8 cellular contexts compared by ENCODE assay signal in the genomic region with DNA sequence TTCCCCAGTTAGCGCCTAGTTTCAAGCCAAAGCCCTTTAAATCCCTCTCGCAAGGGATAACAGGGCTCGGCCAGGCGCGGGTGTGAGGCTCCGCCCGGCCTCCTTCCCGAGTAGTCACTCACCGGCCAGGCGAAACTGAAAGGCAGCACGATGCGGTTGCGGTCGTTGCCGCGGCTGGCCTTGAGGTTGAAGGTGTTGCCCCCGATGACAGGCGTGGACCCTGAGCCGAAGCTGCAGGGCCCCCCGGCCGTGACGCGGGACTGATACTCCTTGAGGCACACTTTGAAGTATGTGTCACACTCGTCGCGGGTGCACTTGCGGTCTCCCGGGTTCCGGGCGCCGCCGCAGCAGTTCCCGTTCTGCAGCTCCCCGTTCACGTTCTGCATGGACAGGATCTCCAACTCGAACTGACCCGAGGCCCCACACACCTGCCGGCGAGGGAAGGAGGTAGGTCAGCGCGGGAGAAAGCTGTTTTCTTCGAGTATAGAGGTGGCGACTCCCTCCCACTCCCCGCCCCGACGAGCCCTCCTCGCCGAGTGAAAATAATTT. TPM values are rescaled to one million over a fixed set of nuclear protein-coding genes. Genes with fewer than 3 reads are reported as not detected.
DNase-seq lines count a peak whose midpoint lies in the region; ATAC-seq and TF ChIP-seq lines count a peak whose summit lies in the region.

No MANE protein-coding gene starts in this region.

- peak overlapping the region; percentile 95 to 99 (median 98) for H3K27ac ChIP-seq in thyroid gland

- POLR2A ChIA-PET in activated CD8-positive, alpha-beta T cell treated with anti-CD3 and anti-CD28 coated beads for 36 hours (lab: Charles Lee), result no interaction called here

- H3K27me3 ChIP-seq in mucosa of stomach (ENCODE audit: control insufficient read depth, insufficient read depth, low read length) (no peaks in the 10 kb centered on the region), thyroid gland (no peaks in the 10 kb centered on the region)

- H3K9me3 ChIP-seq in mucosa of stomach (ENCODE audit: control insufficient read depth, low read length) (no peaks in the 10 kb centered on the region), thyroid gland (no peaks in the 10 kb centered on the region)

- TF ChIP-seq CTCF in activated CD8-positive, alpha-beta T cell treated with anti-CD3 and anti-CD28 coated beads for 36 hours (IDR thresholded peaks at IDR 0.05), result no peak
- TF ChIP-seq CTCF in thyroid gland (IDR thresholded peaks at IDR 0.05), result no peak

- intact Hi-C loops in activated CD8-positive, alpha-beta T cell treated with anti-CD3 and anti-CD28 coated beads for 36 hours (cut with micrococcal nuclease), result loop anchor here (5.0 kb wide), 2 partner anchors 120 to 240 kb away; partner anchors contain the start of gene MKKS
- intact Hi-C loops in thyroid gland (cut with DNase I), result loop anchor here (5.0 to 10.0 kb wide), 3 partner anchors 115 to 602 kb away; partner anchors contain the start of genes MKKS and SLX4IP

- peak; percentile 11 for ATAC-seq in activated CD8-positive, alpha-beta T cell treated with anti-CD3 and anti-CD28 coated beads for 36 hours
- ATAC-seq in HG03432 (IDR thresholded peaks at IDR 0.05; ENCODE audit: unreplicated experiment), result no peak

- peak overlapping the region; percentile 75 for H3K4me3 Mint-ChIP-seq in activated CD8-positive, alpha-beta T cell treated with anti-CD3 and anti-CD28 coated beads for 36 hours

- no peak for TF ChIP-seq POLR2A in erythroblast (IDR thresholded peaks at IDR 0.05; ENCODE audit: low read length)
- TF ChIP-seq POLR2A in thyroid gland (IDR thresholded peaks at IDR 0.05), result peak in 1 of 2 donors; percentile 36

- H3K27ac Mint-ChIP-seq in activated CD8-positive, alpha-beta T cell treated with anti-CD3 and anti-CD28 coated beads for 36 hours, result no peak overlapping the region

- no peaks in the 10 kb centered on the region for H3K9me3 Mint-ChIP-seq in activated CD8-positive, alpha-beta T cell treated with anti-CD3 and anti-CD28 coated beads for 36 hours

- CTCF ChIA-PET in activated CD8-positive, alpha-beta T cell treated with anti-CD3 and anti-CD28 coated beads for 36 hours (lab: Charles Lee), result interaction anchor here (2.0 kb wide), 1 partner anchor 24 kb away, joined by 6 read pairs; no protein-coding TSS in a partner anchor

- H3K36me3 Mint-ChIP-seq in activated CD8-positive, alpha-beta T cell treated with anti-CD3 and anti-CD28 coated beads for 36 hours (ENCODE audit: low read depth), result no peaks in the 10 kb centered on the region

- H3K4me1 Mint-ChIP-seq in activated CD8-positive, alpha-beta T cell treated with anti-CD3 and anti-CD28 coated beads for 36 hours (ENCODE audit: low read depth), result peaks cover 21% of the 10 kb centered on the region

- peak overlapping the region; percentile 96 for H3K9ac ChIP-seq in mucosa of stomach (ENCODE audit: low read length)

- H3K27me3 Mint-ChIP-seq in activated CD8-positive, alpha-beta T cell treated with anti-CD3 and anti-CD28 coated beads for 36 hours, result peaks cover 59% of the 10 kb centered on the region

- H3K4me3 ChIP-seq in mucosa of stomach (ENCODE audit: low read length) (peak overlapping the region; percentile 70), thyroid gland (replicated peaks in 1 of 3) (peak overlapping the region; percentile 45 to 77 (median 58))

- peaks cover 3% of the 10 kb centered on the region for H3K36me3 ChIP-seq in mucosa of stomach (ENCODE audit: control insufficient read depth, insufficient read depth, low read length)
- no peaks in the 10 kb centered on the region for H3K36me3 ChIP-seq in thyroid gland

- DNase-seq in NCI-H1417 (lab: John Stamatoyannopoulos, UW) (peak; percentile 66 to 78 (median 69)), NCI-H1417 treated with DMSO at 0.1 percent for 48 hours (lab: John Stamatoyannopoulos, UW) (no peak), NCI-H146 treated with DMSO at 0.1 percent for 48 hours (lab: John Stamatoyannopoulos, UW; ENCODE audit: unreplicated experiment) (peak; percentile 52), erythroblast (lab: John Stamatoyannopoulos, UW) (peak; percentile 61 to 68), thyroid gland (peak; percentile 68 to 73)
- peak; percentile 77 for DNase-seq in activated CD8-positive, alpha-beta T cell treated with anti-CD3 and anti-CD28 coated beads for 36 hours

- H3K4me1 ChIP-seq in mucosa of stomach (ENCODE audit: control insufficient read depth, insufficient read depth, low read length), result peaks cover 38% of the 10 kb centered on the region
- peaks cover 39 to 43% of the 10 kb centered on the region in 2 donors for H3K4me1 ChIP-seq in thyroid gland

- 0 to 1% methylated on average over 17 to 27 of the region's 48 CpGs for WGBS in thyroid gland, 2 donors

RNA-seq across cellular contexts. Expression of gene JAG1, which starts 1.1 kb away (rescaled TPM):
- total RNA-seq in activated CD8-positive, alpha-beta T cell treated with anti-CD3 and anti-CD28 coated beads for 36 hours, result under 1 TPM; 0.41 to 0.58 TPM
- 10 to 100 TPM; 41.2 to 67.9 (median 46.2) TPM for total RNA-seq in thyroid gland

Comparison
In these comparisons a context has a peak if more than half of its experiments do, and no peak if none do; other contexts are left out.
1. RNA of gene JAG1, which starts 1.1 kb away (total RNA-seq): 41.2 to 67.9 TPM in thyroid gland; 0.41 to 0.58 TPM in activated CD8-positive, alpha-beta T cell treated with anti-CD3 and anti-CD28 coated beads for 36 hours; every median in the first group is over 10 times any median in the second.